Comparison of ENCODE assay signal across 19 cellular contexts in genomic region chr16:87992142-87992541, GRCh38. TPM values are rescaled to one million over a fixed set of nuclear protein-coding genes. Genes with fewer than 3 reads are reported as not detected.
"Had no signal": no experiment of that assay in that cellular context is flagged by ENCODE, and none has a peak within 500 bp of the region (broad histone marks: within the 10 kb centered on the region; RNA-seq: fewer than 3 reads in every experiment).

No MANE protein-coding gene starts in this region.

RNA-seq across cellular contexts. Expression of gene CA5A, which starts 55.8 kb away (rescaled TPM):
- total RNA-seq: naive thymus-derived CD8-positive, alpha-beta T cell; natural killer cell treated with Interleukin-12 subunit alpha and Interleukin-12 subunit beta and Interleukin-15 and Interleukin-18, amount 100 ng/mL, for 72 hours; neural crest cell; omental fat pad; osteocyte; pancreas; posterior vena cava; prostate gland; pulmonary artery endothelial cell; right atrium auricular region; sciatic nerve; smooth muscle cell; spleen; suprapubic skin; testis; transverse colon; upper lobe of right lung; urinary bladder; uterus had no signal
- polyA plus RNA-seq: naive thymus-derived CD8-positive, alpha-beta T cell; smooth muscle cell; spleen; urinary bladder had no signal
